Comparison of ENCODE assay signal across 1 cellular context in the genomic region with DNA sequence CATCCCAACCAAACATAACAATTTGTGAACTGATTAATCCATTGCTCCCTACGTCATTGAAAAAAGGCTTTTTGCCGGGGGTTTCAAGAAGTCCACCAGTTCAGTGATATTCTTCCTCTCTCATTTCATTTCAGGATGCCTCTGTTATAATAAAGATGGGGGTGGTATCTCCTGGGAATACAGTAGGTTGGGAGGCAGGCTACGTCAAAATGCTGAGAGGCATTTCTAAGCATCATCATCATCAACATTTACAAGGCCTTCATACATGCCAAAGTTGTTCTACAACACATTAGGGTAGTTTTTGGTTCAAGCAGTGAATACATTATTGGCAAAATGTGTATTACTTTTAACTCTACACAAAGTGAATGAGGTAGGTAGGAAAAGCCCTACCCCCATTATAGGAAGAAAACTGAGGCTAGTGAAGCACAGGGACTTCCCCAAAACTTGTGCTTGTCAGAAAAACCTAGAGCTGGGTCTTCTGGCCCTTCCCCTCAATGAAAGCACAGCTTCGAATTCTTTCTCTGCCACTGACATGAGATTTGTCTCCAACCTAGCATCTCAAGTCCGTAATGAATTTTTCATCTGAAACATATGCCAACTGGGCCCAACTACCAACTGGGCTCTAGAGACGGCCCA.
TF ChIP-seq lines count a peak whose summit lies in the region.

No MANE protein-coding gene starts in this region.

TF ChIP-seq in HCT116, 20 proteins besides CTCF, POLR2A, EP300 and RAD21 (continued from another document):
- TF ChIP-seq, protein P1, sequence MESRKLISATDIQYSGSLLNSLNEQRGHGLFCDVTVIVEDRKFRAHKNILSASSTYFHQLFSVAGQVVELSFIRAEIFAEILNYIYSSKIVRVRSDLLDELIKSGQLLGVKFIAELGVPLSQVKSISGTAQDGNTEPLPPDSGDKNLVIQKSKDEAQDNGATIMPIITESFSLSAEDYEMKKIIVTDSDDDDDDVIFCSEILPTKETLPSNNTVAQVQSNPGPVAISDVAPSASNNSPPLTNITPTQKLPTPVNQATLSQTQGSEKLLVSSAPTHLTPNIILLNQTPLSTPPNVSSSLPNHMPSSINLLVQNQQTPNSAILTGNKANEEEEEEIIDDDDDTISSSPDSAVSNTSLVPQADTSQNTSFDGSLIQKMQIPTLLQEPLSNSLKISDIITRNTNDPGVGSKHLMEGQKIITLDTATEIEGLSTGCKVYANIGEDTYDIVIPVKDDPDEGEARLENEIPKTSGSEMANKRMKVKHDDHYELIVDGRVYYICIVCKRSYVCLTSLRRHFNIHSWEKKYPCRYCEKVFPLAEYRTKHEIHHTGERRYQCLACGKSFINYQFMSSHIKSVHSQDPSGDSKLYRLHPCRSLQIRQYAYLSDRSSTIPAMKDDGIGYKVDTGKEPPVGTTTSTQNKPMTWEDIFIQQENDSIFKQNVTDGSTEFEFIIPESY (IDR thresholded peaks at IDR 0.05; ENCODE audit: extremely low read depth, insufficient replicate concordance, low read length): no peak
- TF ChIP-seq ZFX (IDR thresholded peaks at IDR 0.05) (no peak), YY1 (IDR thresholded peaks at IDR 0.05; ENCODE audit: extremely low read depth, insufficient replicate concordance, low read depth, low read length) (no peak), SRF (IDR thresholded peaks at IDR 0.05; ENCODE audit: low read depth) (no peak), EGR1 (IDR thresholded peaks at IDR 0.05; ENCODE audit: low read depth) (no peak), FOSL1 (IDR thresholded peaks at IDR 0.05; ENCODE audit: low read depth) (no peak)
- TF ChIP-seq, protein P2, sequence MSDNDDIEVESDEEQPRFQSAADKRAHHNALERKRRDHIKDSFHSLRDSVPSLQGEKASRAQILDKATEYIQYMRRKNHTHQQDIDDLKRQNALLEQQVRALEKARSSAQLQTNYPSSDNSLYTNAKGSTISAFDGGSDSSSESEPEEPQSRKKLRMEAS (IDR thresholded peaks at IDR 0.05): no peak
